In genomic region chr4:145098675-145099037, GRCh38 we compare ENCODE assay signal across 8 cellular contexts. TPM values are rescaled to one million over a fixed set of nuclear protein-coding genes. Genes with fewer than 3 reads are reported as not detected.
DNase-seq lines count a peak whose midpoint lies in the region; ATAC-seq and TF ChIP-seq lines count a peak whose summit lies in the region.

No MANE protein-coding gene starts in this region.

- CTCF ChIA-PET in AG04449 (lab: Yijun Ruan, JAX): interaction anchor here (1.2 to 1.9 kb wide), 6 partner anchors 11 to 921 kb away, joined by 4 to 5 read pairs (median 4); no protein-coding TSS in a partner anchor

- peaks cover 21% of the 10 kb centered on the region for H3K36me3 ChIP-seq in adipocyte (ENCODE audit: control insufficient read depth, insufficient read depth, low read length, severe bottlenecking)

- H3K4me1 ChIP-seq in adipocyte (ENCODE audit: control insufficient read depth, insufficient read depth, low read length): peaks cover 32% of the 10 kb centered on the region

- peaks cover 7% of the 10 kb centered on the region for H3K9me3 ChIP-seq in adipocyte (ENCODE audit: control insufficient read depth, low read length)

- POLR2A ChIA-PET in AG04449 (lab: Yijun Ruan, JAX): interaction anchor here (0.7 kb wide), 1 partner anchor 14 kb away, joined by 3 read pairs; no protein-coding TSS in a partner anchor

- DNase-seq in AG04449 (ENCODE audit: low read depth, low spot score) (no peak), OCI-M1 (lab: John Stamatoyannopoulos, UW) (peak; percentile 71), adipocyte (ENCODE audit: low read depth) (peak; percentile 80), left ventricle myocardium superior (no peak), retinal pigment epithelial cell (ENCODE audit: low read depth) (peak; percentile 25), SHP77 treated with DMSO at 0.1 percent for 48 hours (lab: John Stamatoyannopoulos, UW) (no peak)

- H3K27me3 ChIP-seq in adipocyte (replicated peaks; ENCODE audit: control insufficient read depth, insufficient read depth, low read length): no peaks in the 10 kb centered on the region

- peak; percentile 17 for ATAC-seq in GM18508 (IDR thresholded peaks at IDR 0.05; ENCODE audit: insufficient read depth, unreplicated experiment)
- peak; percentile 16 for ATAC-seq in HG03097 (IDR thresholded peaks at IDR 0.05; ENCODE audit: low FRiP score, unreplicated experiment)
- peak; percentile 46 for ATAC-seq in left ventricle myocardium superior

- H3K4me3 ChIP-seq in AG04449 (ENCODE audit: low read depth, low read length) (peak overlapping the region; percentile 91), adipocyte (ENCODE audit: low read length) (peak overlapping the region; percentile 99), retinal pigment epithelial cell (ENCODE audit: low read length) (peak overlapping the region; percentile 85)

- peak overlapping the region; percentile 99 for H3K9ac ChIP-seq in adipocyte (ENCODE audit: low read length)

- intact Hi-C loops in left ventricle myocardium superior (cut with micrococcal nuclease): no loop called here

- TF ChIP-seq CTCF in AG04449 (IDR thresholded peaks at IDR 0.05; ENCODE audit: insufficient read depth, low read length, missing control alignments) (no peak), retinal pigment epithelial cell (conservative IDR thresholded peaks at IDR 0.05; ENCODE audit: low read depth, low read length) (no peak)

RNA-seq across cellular contexts. Expression of gene ABCE1, which starts 0.5 kb away (rescaled TPM):
- total RNA-seq in left ventricle myocardium superior: 29.5 TPM

RNA-seq across cellular contexts. Expression of gene ANAPC10, which starts 0.7 kb away (rescaled TPM):
- total RNA-seq in left ventricle myocardium superior: 12.6 TPM

Comparison
In these comparisons a context has a peak if more than half of its experiments do, and no peak if none do; other contexts are left out.
1. DNase-seq: peak in OCI-M1 (single experiment), adipocyte (single experiment) and retinal pigment epithelial cell (single experiment); none in AG04449 (single experiment), left ventricle myocardium superior (single experiment) and SHP77 treated with DMSO at 0.1 percent for 48 hours (single experiment).
2. Peak in every context shown above with its lines, with median percentiles within 50 percentile points of each other: H3K4me3 ChIP-seq and ATAC-seq.